ENCODE assay signal across 13 cellular contexts in the genomic region with DNA sequence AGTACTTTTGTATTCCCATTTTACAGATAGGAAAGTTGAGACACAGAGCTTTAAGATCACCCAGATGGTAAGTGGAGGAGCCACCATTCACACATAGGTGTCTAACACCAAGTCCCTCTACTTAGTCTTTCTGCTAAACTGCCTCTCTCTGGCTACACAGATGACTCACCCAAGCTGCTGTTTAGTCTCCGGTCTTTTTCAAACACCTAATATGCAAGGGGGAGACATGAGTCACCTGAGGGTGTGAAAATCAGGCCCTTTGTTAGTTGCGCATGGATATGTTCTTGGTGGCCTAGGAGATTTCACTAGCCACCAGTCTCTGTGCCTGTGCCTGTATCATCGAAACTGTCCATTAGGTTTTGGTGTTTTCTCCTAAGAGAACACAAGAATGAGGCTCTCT.
DNase-seq lines count a peak whose midpoint lies in the region; ATAC-seq, FAIRE-seq and TF ChIP-seq lines count a peak whose summit lies in the region.
"Had no signal": no experiment of that assay in that cellular context is flagged by ENCODE, and none has a peak within 500 bp of the region (broad histone marks: within the 10 kb centered on the region; RNA-seq: fewer than 3 reads in every experiment).

No MANE protein-coding gene starts in this region.

- H4K20me1 ChIP-seq in GM12878 (ENCODE audit: control insufficient read depth, insufficient read depth) = no peaks in the 10 kb centered on the region

- H3K9ac ChIP-seq in GM12878 (ENCODE audit: control insufficient read depth, insufficient read depth, low read length) = no peak overlapping the region

- no peak for TF ChIP-seq CTCF in GM12865 (IDR thresholded peaks at IDR 0.05; ENCODE audit: insufficient read depth, low read depth, low read length, missing control alignments)
- no peak for TF ChIP-seq CTCF in GM12878 (IDR thresholded peaks at IDR 0.05 in 2 of 3, conservative IDR thresholded peaks at IDR 0.05 in 1 of 3; ENCODE audit: control insufficient read depth in 2 of 3, extremely low read depth in 1 of 3, insufficient read depth in 1 of 3, low read depth in 3 of 3, low read length in 3 of 3)
- TF ChIP-seq CTCF in lung (IDR thresholded peaks at IDR 0.05; ENCODE audit: control extremely low read depth, extremely low read depth) = no peak

- H3K4me2 ChIP-seq in GM12878 (ENCODE audit: control insufficient read depth, insufficient read depth) = no peak overlapping the region

- no peak for TF ChIP-seq RAD21 in GM12878 (IDR thresholded peaks at IDR 0.05; ENCODE audit: insufficient read depth, low read depth, low read length)

- WGBS in GM12878 (ENCODE audit: insufficient coverage, insufficient replicate concordance, low lambda C conversion rate, missing lambda C conversion rate) = 0% methylated on average over 3 of the region's 3 CpGs
- WGBS in lung, 2 donors = 80 to 91% methylated on average over 3 of the region's 3 CpGs

- DNase-seq in GM12865 (ENCODE audit: low read depth) (peak; percentile 31), GM12878 (ENCODE audit: low read depth, low spot score) (no peak), lung (ENCODE audit: low spot score) (no peak), AG08396 (ENCODE audit: low spot score) (no peak), MV-4-11 (lab: John Stamatoyannopoulos, UW) (no peak), Ammon's horn (ENCODE audit: low spot score) (no peak)
- DNase-seq: CD4-positive, alpha-beta memory T cell; H7; naive thymus-derived CD8-positive, alpha-beta T cell; thyroid gland had no signal

- no peak for TF ChIP-seq EP300 in GM12878 (IDR thresholded peaks at IDR 0.05; ENCODE audit: borderline replicate concordance in 1 of 2, control insufficient read depth in 1 of 2, low read depth in 2 of 2, low read length in 2 of 2)

- H3K27me3 ChIP-seq in GM12878 (replicated peaks in 1 of 2; ENCODE audit: control insufficient read depth in 2 of 2, insufficient read depth in 2 of 2, low read length in 1 of 2) = no peaks in the 10 kb centered on the region; a peak in 1 of 4 replicates
- no peaks in the 10 kb centered on the region for H3K27me3 ChIP-seq in lung (ENCODE audit: control insufficient read depth, insufficient read depth)
- H3K27me3 ChIP-seq: thyroid gland had no signal

- no TSS peak for BruUV-seq in GM12878 (replicated peaks; lab: Mats Ljungman, UMichigan)

- H3K79me2 ChIP-seq in GM12878 (ENCODE audit: control insufficient read depth, insufficient read depth, low read length) = no peaks in the 10 kb centered on the region

- TF ChIP-seq POLR2A in GM12878 (IDR thresholded peaks at IDR 0.05; ENCODE audit: low read depth, low read length) = no peak

- H3K36me3 ChIP-seq in GM12878 (ENCODE audit: control insufficient read depth in 2 of 2, insufficient read depth in 2 of 2, low read length in 1 of 2) (no peaks in the 10 kb centered on the region), lung (ENCODE audit: control insufficient read depth in 2 of 2, insufficient read depth in 2 of 2, low read length in 2 of 2) (no peaks in the 10 kb centered on the region)
- H3K36me3 ChIP-seq: thyroid gland had no signal

- no peak overlapping the region for H2AFZ ChIP-seq in GM12878 (ENCODE audit: control insufficient read depth, low read depth, low read length)

- intact Hi-C loops in GM12878 (cut with micrococcal nuclease; ENCODE audit: unreplicated experiment) = no loop called here

- CTCF ChIA-PET in GM12878 (lab: Yijun Ruan, JAX) = no interaction called here

- no peak overlapping the region for H3K27ac ChIP-seq in GM12878 (ENCODE audit: control insufficient read depth, insufficient read depth)
- H3K27ac ChIP-seq in lung (ENCODE audit: low read depth in 1 of 2, low read length in 1 of 2) = no peak overlapping the region
- H3K27ac ChIP-seq: thyroid gland, VCaP had no signal

- no peaks in the 10 kb centered on the region for H3K4me1 ChIP-seq in GM12878 (ENCODE audit: control insufficient read depth, insufficient read depth, low read length)
- H3K4me1 ChIP-seq in lung (ENCODE audit: control insufficient read depth in 2 of 2, insufficient read depth in 2 of 2, low read length in 2 of 2) = peaks cover 5 to 22% of the 10 kb centered on the region in 2 donors
- H3K4me1 ChIP-seq: thyroid gland had no signal

- SMC1A ChIA-PET in GM12878 (lab: Charles Lee; ENCODE audit: uncharacterized antibody, unreplicated experiment) = interaction anchor here (1.0 kb wide), 1 partner anchor 16 kb away, joined by 3 read pairs; no protein-coding TSS in a partner anchor

- FAIRE-seq in GM12878 (lab: Jason Lieb, UNC) = no peak

- ATAC-seq in HG03060 (IDR thresholded peaks at IDR 0.05; ENCODE audit: low read depth, unreplicated experiment) (peak; percentile 61), GM12878 (peak; percentile 30), lung (ENCODE audit: insufficient read depth, low FRiP score) (peak; percentile 75), HG03175 (IDR thresholded peaks at IDR 0.05; ENCODE audit: unreplicated experiment) (no peak)
- ATAC-seq: naive thymus-derived CD8-positive, alpha-beta T cell had no signal

- POLR2A ChIA-PET in GM12878 (lab: Charles Lee) = no interaction called here

- RAD21 ChIA-PET in GM12878 (lab: Charles Lee; ENCODE audit: unreplicated experiment) = no interaction called here

- H3K4me3 ChIP-seq in GM12865 (ENCODE audit: low read depth, low read length) (no peak overlapping the region), GM12878 (no peak overlapping the region), lung (no peak overlapping the region)
- H3K4me3 ChIP-seq: thyroid gland had no signal

- in situ Hi-C loops in GM12878 (cut with MboI) = no loop called here

- no peaks in the 10 kb centered on the region; the same call in 2 of the 3 replicates for H3K9me3 ChIP-seq in GM12878 (replicated peaks; ENCODE audit: control insufficient read depth, insufficient read depth, low read length)
- peaks cover 0 to 4% of the 10 kb centered on the region in 2 donors for H3K9me3 ChIP-seq in lung (ENCODE audit: control insufficient read depth in 2 of 2, insufficient read depth in 1 of 2, low read length in 1 of 2)
- H3K9me3 ChIP-seq: thyroid gland had no signal

TF ChIP-seq in GM12878, 131 proteins besides CTCF, POLR2A, EP300 and RAD21 (continues in another document):
- TF ChIP-seq SKIL (IDR thresholded peaks at IDR 0.05; ENCODE audit: low read depth, poor library complexity, severe bottlenecking) = no peak
- no peak for TF ChIP-seq RCOR1 (conservative IDR thresholded peaks at IDR 0.05; ENCODE audit: low read depth, low read length)
- TF ChIP-seq EGR1 (IDR thresholded peaks at IDR 0.05; ENCODE audit: borderline replicate concordance in 1 of 2, low read depth in 2 of 2, low read length in 2 of 2) = no peak
- no peak for TF ChIP-seq PKNOX1 (IDR thresholded peaks at IDR 0.05)
- no peak for TF ChIP-seq SP1 (IDR thresholded peaks at IDR 0.05; ENCODE audit: low read depth, low read length)
- TF ChIP-seq BCLAF1 (IDR thresholded peaks at IDR 0.05) = no peak
- TF ChIP-seq NRF1 (conservative IDR thresholded peaks at IDR 0.05; ENCODE audit: low read depth, low read length) = no peak
- TF ChIP-seq IRF4 (IDR thresholded peaks at IDR 0.05; ENCODE audit: low read depth, low read length) = 0 out of 2 replicates have a peak, but pooled peaks have one; percentile 12
- no peak for TF ChIP-seq ETV6 (conservative IDR thresholded peaks at IDR 0.05 in 1 of 2, IDR thresholded peaks at IDR 0.05 in 1 of 2; ENCODE audit: borderline replicate concordance in 1 of 2, low read depth in 1 of 2)
- TF ChIP-seq ZNF207 (IDR thresholded peaks at IDR 0.05; ENCODE audit: borderline replicate concordance) = no peak
- TF ChIP-seq SREBF2 (IDR thresholded peaks at IDR 0.05; ENCODE audit: low read length) = no peak
